Comparison of ENCODE assay signal across 14 cellular contexts in the genomic region with DNA sequence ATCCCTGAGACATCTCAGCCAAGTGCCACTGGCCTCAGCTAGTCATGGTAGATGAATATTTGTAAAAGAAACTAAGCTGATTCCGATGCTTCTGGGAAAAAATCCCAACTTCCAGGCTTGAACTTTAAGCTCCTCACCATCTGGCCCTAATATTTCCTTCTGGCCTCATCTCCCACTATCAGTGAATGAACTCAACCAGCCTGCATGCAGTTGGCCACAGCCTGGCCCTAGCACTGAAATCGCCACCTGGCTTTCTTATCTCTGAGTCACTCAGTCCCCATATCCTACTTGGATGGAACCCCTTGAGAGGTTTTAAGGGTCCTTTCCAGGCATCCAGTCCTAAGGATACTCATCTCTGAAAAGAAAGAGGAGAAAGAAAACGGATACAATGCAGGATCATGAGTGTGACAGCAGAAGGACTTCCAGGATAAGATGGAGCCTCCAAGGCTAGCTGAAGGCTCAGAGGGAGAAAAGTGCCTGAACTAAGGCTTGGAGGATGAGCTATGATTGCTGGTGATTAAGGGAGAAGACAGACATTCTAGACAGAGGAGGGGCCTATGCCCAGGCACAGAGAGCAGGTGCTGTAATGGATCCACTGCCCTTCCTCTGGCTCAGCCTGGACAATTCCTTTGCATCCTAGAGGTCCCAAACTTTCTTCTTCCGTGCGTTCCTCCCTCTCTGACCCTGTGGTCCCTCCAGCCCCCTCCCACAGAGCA.
"Had no signal": no experiment of that assay in that cellular context is flagged by ENCODE, and none has a peak within 500 bp of the region (broad histone marks: within the 10 kb centered on the region; RNA-seq: fewer than 3 reads in every experiment).

No MANE protein-coding gene starts in this region.

- H3K27ac ChIP-seq: heart right ventricle, parathyroid adenoma had no signal

- H3K79me2 ChIP-seq: parathyroid adenoma had no signal

- H3K9ac ChIP-seq: parathyroid adenoma had no signal

- H2AFZ ChIP-seq: parathyroid adenoma had no signal

- H3K36me3 ChIP-seq: heart right ventricle, tibial nerve had no signal

- H3K4me1 ChIP-seq: parathyroid adenoma had no signal

- H3K4me3 ChIP-seq: heart right ventricle, tibial nerve had no signal

- ATAC-seq: activated CD4-positive, CD25-positive, alpha-beta regulatory T cell treated with anti-CD3 and anti-CD28 coated beads, Interleukin-2, amount 50 U/mL, for 24 hours; left cardiac atrium; T-cell had no signal

- DNase-seq: activated CD4-positive, alpha-beta T cell treated with anti-CD3 and anti-CD28 coated beads, Interleukin-2, amount 50 U/mL, for 1 hour; activated naive CD4-positive, alpha-beta T cell; activated naive CD8-positive, alpha-beta T cell treated with anti-CD3 and anti-CD28 coated beads, Interleukin-2, amount 10 ng/mL, durations not matched to agents 7 days and 5 days; effector CD8-positive, alpha-beta T cell; heart right ventricle; left cardiac atrium; naive B cell; stimulated activated CD4-positive, alpha-beta T cell treated with anti-CD3 and anti-CD28 coated beads, Interleukin-12 subunit alpha, Interleukin-12 subunit beta, amount 100 ng/mL, for 4 hours; stimulated activated naive B cell treated with anti-CD40 and anti-IgM and Interleukin-4, amounts not matched to agents 10 μg/mL and 1 μg/mL and 100 μg/mL, for 72 hours; T-cell; T-helper 9 cell had no signal

- H3K27me3 ChIP-seq: tibial nerve had no signal

- H3K9me3 ChIP-seq: heart right ventricle, tibial nerve had no signal
